1 cellular context compared by ENCODE assay signal in the genomic region with DNA sequence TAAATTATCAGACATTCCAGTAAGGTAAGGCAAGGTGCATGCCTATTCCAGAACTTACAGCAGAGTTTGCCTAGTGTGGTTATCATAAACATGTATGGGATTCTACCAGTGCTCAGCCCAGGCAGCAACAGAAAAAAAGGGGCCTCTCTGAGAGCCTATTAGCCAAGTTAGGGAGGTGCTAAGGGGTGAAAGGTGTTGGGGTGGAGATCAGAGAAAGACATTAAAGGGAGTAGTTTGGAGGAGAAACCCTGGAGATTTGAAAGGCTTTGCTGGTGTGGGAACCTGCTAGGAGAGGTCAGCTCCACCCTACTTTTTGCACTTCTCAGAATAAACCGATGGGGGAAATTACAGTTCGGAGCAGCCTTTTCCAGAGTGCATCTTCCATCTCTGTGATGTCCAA.
TF ChIP-seq lines count a peak whose summit lies in the region.

No MANE protein-coding gene starts in this region.

TF ChIP-seq in endothelial cell of umbilical vein, 7 proteins besides CTCF, POLR2A, EP300 and RAD21:
- no peak for TF ChIP-seq POLR2AphosphoS5 (IDR thresholded peaks at IDR 0.05; ENCODE audit: insufficient read depth, low read depth, low read length)
- TF ChIP-seq GATA2 (IDR thresholded peaks at IDR 0.05; ENCODE audit: insufficient read depth, insufficient read length, low read depth, low read length) = no peak
- TF ChIP-seq EZH2 (IDR thresholded peaks at IDR 0.05; ENCODE audit: borderline replicate concordance, low read depth, low read length, severe bottlenecking) = no peak
- TF ChIP-seq MYC (IDR thresholded peaks at IDR 0.05; ENCODE audit: low read depth, low read length) = no peak
- no peak for TF ChIP-seq JUN (IDR thresholded peaks at IDR 0.05; ENCODE audit: borderline replicate concordance, insufficient read depth, insufficient read length, low read depth)
- TF ChIP-seq, protein P1, sequence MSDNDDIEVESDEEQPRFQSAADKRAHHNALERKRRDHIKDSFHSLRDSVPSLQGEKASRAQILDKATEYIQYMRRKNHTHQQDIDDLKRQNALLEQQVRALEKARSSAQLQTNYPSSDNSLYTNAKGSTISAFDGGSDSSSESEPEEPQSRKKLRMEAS (IDR thresholded peaks at IDR 0.05; ENCODE audit: insufficient read depth, insufficient read length) = no peak
- no peak for TF ChIP-seq FOS (IDR thresholded peaks at IDR 0.05; ENCODE audit: borderline replicate concordance, insufficient read depth, low read length)
